In genomic region chr12:6867407-6868210, GRCh38 we compare ENCODE assay signal across 1 cellular context.
A peak's percentile ranks its signal among the peaks of the same experiment; 100 is the strongest.
TF ChIP-seq lines count a peak whose summit lies in the region.

TSS of gene TPI1 (plus strand) at chr12:6867531. CDS start at chr12:6867567, 36 bp downstream.

TF ChIP-seq in GM12878, 131 proteins besides CTCF, POLR2A, EP300 and RAD21 (continued from another document and continues in another):
- TF ChIP-seq NKRF (conservative IDR thresholded peaks at IDR 0.05): peak; percentile 90
- TF ChIP-seq NR2C1 (IDR thresholded peaks at IDR 0.05): no peak
- TF ChIP-seq MAX (IDR thresholded peaks at IDR 0.05; ENCODE audit: low read depth, low read length): no peak; the same call in 1 of the 2 replicates
- TF ChIP-seq HDAC6 (IDR thresholded peaks at IDR 0.05; ENCODE audit: unreplicated experiment): peak; percentile 61
- TF ChIP-seq TCF12 (IDR thresholded peaks at IDR 0.05; ENCODE audit: low read depth, low read length): peak; percentile 74; the same call in 1 of the 2 replicates
- TF ChIP-seq SMAD5 (IDR thresholded peaks at IDR 0.05; ENCODE audit: low read depth): peak; percentile 95
- TF ChIP-seq KAT2A (conservative IDR thresholded peaks at IDR 0.05; ENCODE audit: control insufficient read depth, low read depth, low read length): no peak
- TF ChIP-seq ZNF207 (IDR thresholded peaks at IDR 0.05; ENCODE audit: borderline replicate concordance): peak; percentile 51; the same call in 1 of the 2 replicates
- no peak; the same call in 1 of the 2 replicates for TF ChIP-seq SIN3A (IDR thresholded peaks at IDR 0.05; ENCODE audit: low read depth, low read length)
- no peak for TF ChIP-seq TCF7 (IDR thresholded peaks at IDR 0.05; ENCODE audit: borderline replicate concordance)
- TF ChIP-seq TARDBP (IDR thresholded peaks at IDR 0.05; ENCODE audit: borderline replicate concordance): no peak
- TF ChIP-seq NBN (IDR thresholded peaks at IDR 0.05): no peak
- peak; percentile 45; the same call in 1 of the 2 replicates for TF ChIP-seq HCFC1 (IDR thresholded peaks at IDR 0.05; ENCODE audit: low read length)
- no peak for TF ChIP-seq ATF7 (IDR thresholded peaks at IDR 0.05; ENCODE audit: low read depth)
- no peak for TF ChIP-seq ATF2 (IDR thresholded peaks at IDR 0.05; ENCODE audit: low read length)
- no peak for TF ChIP-seq ZBTB4 (CRISPR knock-in tag; IDR thresholded peaks at IDR 0.05)
- no peak for TF ChIP-seq E4F1 (IDR thresholded peaks at IDR 0.05; ENCODE audit: borderline replicate concordance, partially characterized antibody)
- TF ChIP-seq RAD51 (IDR thresholded peaks at IDR 0.05): no peak
- TF ChIP-seq ZNF687 (IDR thresholded peaks at IDR 0.05): peak; percentile 73
- TF ChIP-seq LARP7 (IDR thresholded peaks at IDR 0.05): peak; percentile 90
- no peak for TF ChIP-seq SKIL (IDR thresholded peaks at IDR 0.05; ENCODE audit: low read depth, poor library complexity, severe bottlenecking)
- peak; percentile 82; the same call in 1 of the 2 replicates for TF ChIP-seq SMARCA5 (IDR thresholded peaks at IDR 0.05)
- no peak for TF ChIP-seq IRF3 (IDR thresholded peaks at IDR 0.05)
- TF ChIP-seq ZBTB40 (IDR thresholded peaks at IDR 0.05; ENCODE audit: borderline replicate concordance): no peak
- TF ChIP-seq CBFB (IDR thresholded peaks at IDR 0.05; ENCODE audit: low read depth): peak; percentile 90
- no peak for TF ChIP-seq BCLAF1 (IDR thresholded peaks at IDR 0.05)
- 0 out of 4 replicates have a peak, but pooled peaks of 1 of the 2 experiments have one; percentile 28 for TF ChIP-seq BHLHE40 (IDR thresholded peaks at IDR 0.05; ENCODE audit: borderline replicate concordance in 1 of 2, low read depth in 2 of 2, low read length in 1 of 2)
- no peak for TF ChIP-seq SREBF2 (IDR thresholded peaks at IDR 0.05; ENCODE audit: low read length)
- no peak for TF ChIP-seq ETV6 (conservative IDR thresholded peaks at IDR 0.05 in 1 of 2, IDR thresholded peaks at IDR 0.05 in 1 of 2; ENCODE audit: borderline replicate concordance in 1 of 2, low read depth in 1 of 2)
